21 cellular contexts compared by ENCODE assay signal in the genomic region with DNA sequence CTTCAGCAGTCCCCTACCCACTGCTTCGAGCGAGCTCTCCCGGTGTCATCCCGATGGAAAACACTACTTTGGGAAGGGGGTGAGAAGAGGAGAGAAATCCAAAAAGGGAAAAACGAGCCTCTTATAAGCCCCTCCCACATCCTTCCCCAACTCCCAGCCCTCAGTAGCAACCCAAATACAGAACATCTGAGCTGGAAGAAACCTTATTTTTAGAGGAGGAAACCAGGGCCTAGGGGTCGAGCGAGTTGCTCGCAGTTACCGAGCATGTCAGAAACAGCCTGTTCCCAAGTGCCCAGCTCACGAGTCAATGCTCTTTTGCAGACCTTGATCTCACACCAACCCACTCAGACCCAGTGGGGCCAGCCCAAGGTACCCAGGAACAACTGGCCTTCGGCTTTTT. TPM values are rescaled to one million over a fixed set of nuclear protein-coding genes. Genes with fewer than 3 reads are reported as not detected.
DNase-seq lines count a peak whose midpoint lies in the region; ATAC-seq, FAIRE-seq and TF ChIP-seq lines count a peak whose summit lies in the region.
"Had no signal": no experiment of that assay in that cellular context is flagged by ENCODE, and none has a peak within 500 bp of the region (broad histone marks: within the 10 kb centered on the region; RNA-seq: fewer than 3 reads in every experiment).

No MANE protein-coding gene starts in this region.

- TF ChIP-seq EP300 in gastroesophageal sphincter (IDR thresholded peaks at IDR 0.05) (no peak), transverse colon (IDR thresholded peaks at IDR 0.05; ENCODE audit: low read depth) (no peak)

- H3K27me3 Mint-ChIP-seq in neural progenitor cell (ENCODE audit: insufficient read depth, low read depth), result peaks cover 7% of the 10 kb centered on the region
- H3K27me3 Mint-ChIP-seq: CD4-positive, alpha-beta T cell had no signal

- no peak overlapping the region for H3K4me2 ChIP-seq in neural progenitor cell
- H3K4me2 ChIP-seq: KMS-11 had no signal

- FAIRE-seq in GM12892 (lab: Jason Lieb, UNC), result no peak
- FAIRE-seq: GM12878, GM19239 had no signal

- TF ChIP-seq CTCF in gastroesophageal sphincter (IDR thresholded peaks at IDR 0.05), result no peak
- TF ChIP-seq CTCF in neural progenitor cell (IDR thresholded peaks at IDR 0.05), result no peak
- no peak for TF ChIP-seq CTCF in transverse colon (IDR thresholded peaks at IDR 0.05)
- TF ChIP-seq CTCF in WERI-Rb-1 (IDR thresholded peaks at IDR 0.05; ENCODE audit: low read depth, low read length), result no peak

- H3K27ac Mint-ChIP-seq in neural progenitor cell, result no peak overlapping the region
- H3K27ac Mint-ChIP-seq: CD4-positive, alpha-beta T cell had no signal

- H3K4me3 Mint-ChIP-seq in neural progenitor cell, result no peak overlapping the region
- H3K4me3 Mint-ChIP-seq: CD4-positive, alpha-beta T cell had no signal

- 32 to 34% methylated on average over 4 to 10 of the region's 11 CpGs for WGBS in gastroesophageal sphincter (ENCODE audit: low coverage in 1 of 2), 2 donors
- WGBS in transverse colon (ENCODE audit: low coverage in 1 of 2), 2 donors, result 68 to 100% methylated on average over 1 to 11 of the region's 11 CpGs

- no peaks in the 10 kb centered on the region for H3K27me3 ChIP-seq in NT2/D1 (ENCODE audit: insufficient read depth, insufficient read length)
- no peaks in the 10 kb centered on the region for H3K27me3 ChIP-seq in gastroesophageal sphincter
- H3K27me3 ChIP-seq in neural progenitor cell, result no peaks in the 10 kb centered on the region
- H3K27me3 ChIP-seq in transverse colon, result no peaks in the 10 kb centered on the region
- no peaks in the 10 kb centered on the region for H3K27me3 ChIP-seq in WERI-Rb-1 (ENCODE audit: insufficient read depth, low read depth, severe bottlenecking)

- H4K20me1 ChIP-seq in neural progenitor cell (ENCODE audit: low read depth), result no peaks in the 10 kb centered on the region

- peaks cover 5% of the 10 kb centered on the region for H3K4me1 Mint-ChIP-seq in neural progenitor cell

- ATAC-seq in gastroesophageal sphincter, result no peak
- ATAC-seq: GM12878, PC-3 had no signal

- H3K36me3 ChIP-seq in NT2/D1 (ENCODE audit: insufficient read depth, insufficient read length, low read length), result peaks cover 46% of the 10 kb centered on the region
- no peaks in the 10 kb centered on the region for H3K36me3 ChIP-seq in gastroesophageal sphincter
- no peaks in the 10 kb centered on the region for H3K36me3 ChIP-seq in neural progenitor cell
- no peaks in the 10 kb centered on the region for H3K36me3 ChIP-seq in transverse colon
- H3K36me3 ChIP-seq in WERI-Rb-1, result no peaks in the 10 kb centered on the region

- H3K9me3 Mint-ChIP-seq in neural progenitor cell, result no peaks in the 10 kb centered on the region
- H3K9me3 Mint-ChIP-seq: CD4-positive, alpha-beta T cell had no signal

- no peaks in the 10 kb centered on the region for H3K9me3 ChIP-seq in NT2/D1 (ENCODE audit: insufficient read depth, low read length)
- no peaks in the 10 kb centered on the region for H3K9me3 ChIP-seq in gastroesophageal sphincter
- no peaks in the 10 kb centered on the region for H3K9me3 ChIP-seq in neural progenitor cell (ENCODE audit: low read depth)
- H3K9me3 ChIP-seq in transverse colon, result no peaks in the 10 kb centered on the region
- H3K9me3 ChIP-seq in WERI-Rb-1 (ENCODE audit: severe bottlenecking), result no peaks in the 10 kb centered on the region

- H3K27ac ChIP-seq in gastroesophageal sphincter (peak overlapping the region in 3 of 4 donors; percentile 82 to 85 (median 83)), neural progenitor cell (no peak overlapping the region), transverse colon (peak overlapping the region; percentile 32 to 78 (median 66)), WERI-Rb-1 (no peak overlapping the region)
- H3K27ac ChIP-seq: KMS-11 had no signal

- in situ Hi-C loops in transverse colon (cut with MboI; ENCODE audit: low pct_ligation_motif_present in 1 of 4, low pct_unique_long_range_greater_than_20kb in 1 of 4, low sequenced_read_pairs in 3 of 4), result no loop called here

- DNase-seq in NT2/D1 (ENCODE audit: low read depth, low spot score), result no peak
- DNase-seq in neural progenitor cell (ENCODE audit: low spot score), result no peak
- DNase-seq in transverse colon, result no peak
- DNase-seq in WERI-Rb-1, result no peak
- no peak for DNase-seq in GM12892 (ENCODE audit: insufficient read length)
- no peak for DNase-seq in HuH-7.5 (ENCODE audit: low spot score)
- DNase-seq: AML-193; Calu3; CD4-positive, alpha-beta T cell; DMS79; NCI-H1092; NCI-H1694; NCI-H2107; NCI-H226; NCI-H526; NK-92 treated with Interleukin-12 subunit alpha and Interleukin-12 subunit beta, amount 100 ng/mL, for 24 hours; PC-3 had no signal

- H3K4me3 ChIP-seq in NT2/D1 (ENCODE audit: insufficient read length, low read depth) (no peak overlapping the region), gastroesophageal sphincter (no peak overlapping the region), neural progenitor cell (no peak overlapping the region), transverse colon (no peak overlapping the region), WERI-Rb-1 (ENCODE audit: low read depth, low read length) (no peak overlapping the region)
- H3K4me3 ChIP-seq: GM12878 had no signal

- peak overlapping the region; percentile 17 for H3K9ac ChIP-seq in NT2/D1 (ENCODE audit: insufficient read length, low read depth)
- no peak overlapping the region for H3K9ac ChIP-seq in neural progenitor cell
- H3K9ac ChIP-seq: KMS-11 had no signal

- H2AFZ ChIP-seq in neural progenitor cell (replicated peaks), result peak overlapping the region; percentile 26

- H3K79me2 ChIP-seq in neural progenitor cell (ENCODE audit: low read depth), result peaks cover 48% of the 10 kb centered on the region

- intact Hi-C loops in transverse colon (cut with DNase I; ENCODE audit: low total_unique reads), result no loop called here

- H3K4me1 ChIP-seq in NT2/D1 (ENCODE audit: insufficient read depth, insufficient read length) (peaks cover 21% of the 10 kb centered on the region), gastroesophageal sphincter (peaks cover 0 to 81% (median 0%) of the 10 kb centered on the region in 3 donors), neural progenitor cell (no peaks in the 10 kb centered on the region), transverse colon (peaks cover 0 to 4% (median 0%) of the 10 kb centered on the region in 4 donors)

- TF ChIP-seq POLR2A in gastroesophageal sphincter (IDR thresholded peaks at IDR 0.05) (no peak), transverse colon (IDR thresholded peaks at IDR 0.05) (no peak), GM12892 (IDR thresholded peaks at IDR 0.05; ENCODE audit: low read depth, low read length) (no peak)

- H3F3A ChIP-seq in neural progenitor cell (ENCODE audit: low read depth), result no peaks in the 10 kb centered on the region

- H3K36me3 Mint-ChIP-seq in neural progenitor cell, result peaks cover 5% of the 10 kb centered on the region

RNA-seq across cellular contexts. Expression of a gene that starts 14.2 kb away (rescaled TPM):
- total RNA-seq in gastroesophageal sphincter (10 to 100 TPM; 14.6 to 47.8 (median 33.9) TPM), neural progenitor cell (ENCODE audit: low replicate concordance) (0.15 and 1.8 TPM in 2 replicates), transverse colon (10 to 100 TPM in 2 of 4 donors, 1 to 10 TPM in 2; 4.4 to 27.7 (median 11.5) TPM)
- polyA plus RNA-seq in GM12892 (2012; ENCODE audit: missing spikeins), result not detected
- total RNA-seq: CD4-positive, alpha-beta T cell; PC-3 had no signal

Comparison
In these comparisons a context has a peak if more than half of its experiments do, and no peak if none do; other contexts are left out.
1. H3K27ac ChIP-seq: peak in gastroesophageal sphincter (3 of 4) and transverse colon (4 of 4); none in neural progenitor cell (single experiment) and WERI-Rb-1 (single experiment).